16 cellular contexts compared by ENCODE assay signal in the genomic region with DNA sequence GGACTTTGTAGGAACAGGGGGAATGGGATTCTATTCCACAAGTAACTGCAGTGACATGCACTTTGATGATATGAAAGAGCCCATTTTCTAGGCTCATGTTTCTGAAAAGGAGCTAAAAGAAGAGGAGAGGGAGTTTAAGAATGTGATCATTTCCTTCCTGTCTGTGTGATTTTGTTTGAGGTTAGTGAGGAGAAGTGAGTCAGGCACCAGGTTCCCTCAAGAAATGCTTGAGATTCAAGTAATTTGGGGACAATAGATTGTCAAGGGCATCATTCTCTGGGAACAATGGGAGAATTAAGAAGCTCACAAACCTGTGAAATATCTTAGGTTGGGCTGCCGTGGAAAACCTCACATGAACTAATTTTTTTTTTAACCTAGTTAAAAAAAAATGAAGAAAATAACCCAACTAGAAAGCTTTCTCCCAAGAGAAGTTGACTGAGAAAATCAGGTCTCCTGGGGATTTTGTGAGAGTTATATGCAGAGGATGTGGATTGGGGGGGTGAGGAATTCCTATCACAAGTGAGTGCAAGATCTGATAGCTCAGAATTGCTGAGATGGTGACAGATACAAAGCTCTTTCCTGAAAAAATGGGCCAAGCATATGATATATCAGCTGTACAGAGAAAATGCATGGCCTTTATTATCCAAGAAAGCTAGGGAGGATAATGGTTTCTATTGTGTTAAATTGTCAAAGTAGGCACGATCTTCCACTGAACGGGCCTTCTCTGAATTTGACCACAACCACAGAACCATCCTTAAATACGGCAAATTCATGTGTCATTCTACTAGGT.
DNase-seq lines count a peak whose midpoint lies in the region; ATAC-seq, FAIRE-seq and TF ChIP-seq lines count a peak whose summit lies in the region.
"Had no signal": no experiment of that assay in that cellular context is flagged by ENCODE, and none has a peak within 500 bp of the region (broad histone marks: within the 10 kb centered on the region; RNA-seq: fewer than 3 reads in every experiment).

No MANE protein-coding gene starts in this region.

- H3K4me3 ChIP-seq in HUES6 (ENCODE audit: low read depth, low read length) (no peak overlapping the region), GM12878 (no peak overlapping the region), HAP-1 (no peak overlapping the region)
- H3K4me3 ChIP-seq: vagina had no signal

- H4K20me1 ChIP-seq in GM12878 (ENCODE audit: control insufficient read depth, insufficient read depth), result no peaks in the 10 kb centered on the region

- no peak for TF ChIP-seq RAD21 in GM12878 (IDR thresholded peaks at IDR 0.05; ENCODE audit: insufficient read depth, low read depth, low read length)

- POLR2A ChIA-PET in GM12878 (lab: Charles Lee), result interaction anchor here (1.0 to 1.1 kb wide), 2 partner anchors 17 to 51 kb away, joined by 3 read pairs; no protein-coding TSS in a partner anchor

- no peaks in the 10 kb centered on the region for H3K27me3 ChIP-seq in HUES6 (ENCODE audit: control insufficient read depth, insufficient read depth, low read length)
- H3K27me3 ChIP-seq in GM12878 (replicated peaks in 1 of 2; ENCODE audit: control insufficient read depth in 2 of 2, insufficient read depth in 2 of 2, low read length in 1 of 2), result no peaks in the 10 kb centered on the region; a peak in 1 of 4 replicates
- H3K27me3 ChIP-seq in HAP-1 (ENCODE audit: low read depth), result no peaks in the 10 kb centered on the region
- H3K27me3 ChIP-seq: vagina had no signal

- no peak overlapping the region for H2AFZ ChIP-seq in GM12878 (ENCODE audit: control insufficient read depth, low read depth, low read length)

- no peaks in the 10 kb centered on the region for H3K79me2 ChIP-seq in GM12878 (ENCODE audit: control insufficient read depth, insufficient read depth, low read length)

- CTCF ChIA-PET in GM12878 (lab: Yijun Ruan, JAX), result interaction anchor here (0.9 to 1.7 kb wide), 7 partner anchors 15 to 312 kb away, joined by 3 to 9 read pairs (median 5); no protein-coding TSS in a partner anchor

- no TSS peak for BruUV-seq in GM12878 (replicated peaks; lab: Mats Ljungman, UMichigan)

- H3K9ac ChIP-seq in HUES6 (ENCODE audit: low read length), result no peak overlapping the region
- no peak overlapping the region for H3K9ac ChIP-seq in GM12878 (ENCODE audit: control insufficient read depth, insufficient read depth, low read length)

- RAD21 ChIA-PET in GM12878 (lab: Charles Lee; ENCODE audit: unreplicated experiment), result interaction anchor here (0.6 to 1.8 kb wide), 9 partner anchors 15 to 622 kb away, joined by 3 to 5 read pairs (median 3); no protein-coding TSS in a partner anchor

- ATAC-seq in GM12878, result peak; percentile 65
- no peak for ATAC-seq in GM21381 (IDR thresholded peaks at IDR 0.05; ENCODE audit: unreplicated experiment)

- intact Hi-C loops in GM12878 (cut with micrococcal nuclease; ENCODE audit: unreplicated experiment), result no loop called here

- H3K4me1 ChIP-seq in HUES6 (ENCODE audit: control insufficient read depth, insufficient read depth, low read length) (peaks cover 25% of the 10 kb centered on the region), GM12878 (ENCODE audit: control insufficient read depth, insufficient read depth, low read length) (no peaks in the 10 kb centered on the region), HAP-1 (no peaks in the 10 kb centered on the region)
- H3K4me1 ChIP-seq: vagina had no signal

- WGBS in GM12878 (ENCODE audit: insufficient coverage, insufficient replicate concordance, low lambda C conversion rate, missing lambda C conversion rate), result 19% methylated on average over 4 of the region's 4 CpGs

- no peak for TF ChIP-seq CTCF in GM12878 (IDR thresholded peaks at IDR 0.05 in 2 of 3, conservative IDR thresholded peaks at IDR 0.05 in 1 of 3; ENCODE audit: control insufficient read depth in 2 of 3, extremely low read depth in 1 of 3, insufficient read depth in 1 of 3, low read depth in 3 of 3, low read length in 3 of 3)

- SMC1A ChIA-PET in GM12878 (lab: Charles Lee; ENCODE audit: uncharacterized antibody, unreplicated experiment), result interaction anchor here (0.8 to 2.2 kb wide), 16 partner anchors 9 to 312 kb away, joined by 3 to 9 read pairs (median 4); no protein-coding TSS in a partner anchor

- in situ Hi-C loops in GM12878 (cut with MboI), result no loop called here
- in situ Hi-C loops in HAP-1 (cut with MboI; ENCODE audit: low sequenced_read_pairs), result no loop called here

- peak overlapping the region; percentile 38; the same call in 1 of the 2 replicates for H3K27ac ChIP-seq in HUES6 (ENCODE audit: low read depth, low read length)
- H3K27ac ChIP-seq in GM12878 (ENCODE audit: control insufficient read depth, insufficient read depth), result no peak overlapping the region
- H3K27ac ChIP-seq: vagina had no signal

- no peak for FAIRE-seq in GM12878 (lab: Jason Lieb, UNC)
- FAIRE-seq: GM18507 had no signal

- DNase-seq in AG20443 (ENCODE audit: low spot score), result peak; percentile 26
- DNase-seq in GM12878 (ENCODE audit: low read depth, low spot score), result no peak
- DNase-seq in kidney tubule cell (ENCODE audit: low spot score), result peak; percentile 54
- no peak for DNase-seq in HAP-1 (ENCODE audit: low spot score in 2 of 2)
- DNase-seq in stimulated activated naive CD4-positive, alpha-beta T cell (lab: John Stamatoyannopoulos, UW), result no peak
- no peak for DNase-seq in Ammon's horn (ENCODE audit: low spot score)
- DNase-seq: activated CD8-positive, alpha-beta memory T cell treated with anti-CD3 and anti-CD28 coated beads for 24 hours; activated gamma-delta T cell; NCI-H1417 treated with DMSO at 0.1 percent for 48 hours; RPMI8226; stimulated activated naive CD4-positive, alpha-beta T cell treated with Interleukin-2 at 50 U/mL for 16 hours; T1000 had no signal

- no peak overlapping the region for H3K4me2 ChIP-seq in GM12878 (ENCODE audit: control insufficient read depth, insufficient read depth)

- TF ChIP-seq EP300 in GM12878 (IDR thresholded peaks at IDR 0.05; ENCODE audit: borderline replicate concordance in 1 of 2, control insufficient read depth in 1 of 2, low read depth in 2 of 2, low read length in 2 of 2), result no peak

- H3K36me3 ChIP-seq in HUES6 (ENCODE audit: control insufficient read depth, insufficient read depth, low read length) (peaks cover 18% of the 10 kb centered on the region), GM12878 (ENCODE audit: control insufficient read depth in 2 of 2, insufficient read depth in 2 of 2, low read length in 1 of 2) (no peaks in the 10 kb centered on the region), HAP-1 (replicated peaks) (no peaks in the 10 kb centered on the region)
- H3K36me3 ChIP-seq: vagina had no signal

- no peak for TF ChIP-seq POLR2A in GM12878 (IDR thresholded peaks at IDR 0.05; ENCODE audit: low read depth, low read length)

- H3K9me3 ChIP-seq in HUES6 (ENCODE audit: control insufficient read depth, insufficient read depth, low read depth, low read length) (peaks cover 4% of the 10 kb centered on the region; the same call in 1 of the 2 replicates), GM12878 (replicated peaks; ENCODE audit: control insufficient read depth, insufficient read depth, low read length) (no peaks in the 10 kb centered on the region), HAP-1 (no peaks in the 10 kb centered on the region)
- H3K9me3 ChIP-seq: vagina had no signal

TF ChIP-seq in GM12878, 131 proteins besides CTCF, POLR2A, EP300 and RAD21:
- TF ChIP-seq MEF2B (IDR thresholded peaks at IDR 0.05; ENCODE audit: partially characterized antibody, poor library complexity, severe bottlenecking) (peak; percentile 50), SIN3A (IDR thresholded peaks at IDR 0.05; ENCODE audit: low read depth, low read length) (no peak), ATF7 (IDR thresholded peaks at IDR 0.05; ENCODE audit: low read depth) (peak; percentile 34; the same call in 1 of the 2 replicates), IKZF2 (IDR thresholded peaks at IDR 0.05) (peak in 1 of 2 experiments; percentile 28; a peak in 1 of 4 replicates), SMAD5 (IDR thresholded peaks at IDR 0.05; ENCODE audit: low read depth) (no peak)
- TF ChIP-seq, protein P1, sequence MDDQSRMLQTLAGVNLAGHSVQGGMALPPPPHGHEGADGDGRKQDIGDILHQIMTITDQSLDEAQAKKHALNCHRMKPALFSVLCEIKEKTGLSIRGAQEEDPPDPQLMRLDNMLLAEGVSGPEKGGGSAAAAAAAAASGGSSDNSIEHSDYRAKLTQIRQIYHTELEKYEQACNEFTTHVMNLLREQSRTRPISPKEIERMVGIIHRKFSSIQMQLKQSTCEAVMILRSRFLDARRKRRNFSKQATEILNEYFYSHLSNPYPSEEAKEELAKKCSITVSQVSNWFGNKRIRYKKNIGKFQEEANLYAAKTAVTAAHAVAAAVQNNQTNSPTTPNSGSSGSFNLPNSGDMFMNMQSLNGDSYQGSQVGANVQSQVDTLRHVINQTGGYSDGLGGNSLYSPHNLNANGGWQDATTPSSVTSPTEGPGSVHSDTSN (IDR thresholded peaks at IDR 0.05; ENCODE audit: insufficient replicate concordance, low read depth, low read length), result no peak
TF ChIP-seq in GM12878: peak in this region for 3.

Comparison
In these comparisons a context has a peak if more than half of its experiments do, and no peak if none do; other contexts are left out.
1. DNase-seq: peak in AG20443 (single experiment) and kidney tubule cell (single experiment); none in GM12878 (single experiment), HAP-1 (0 of 2), stimulated activated naive CD4-positive, alpha-beta T cell (0 of 6) and Ammon's horn (single experiment).